Comparison of ENCODE assay signal across 8 cellular contexts in the genomic region with DNA sequence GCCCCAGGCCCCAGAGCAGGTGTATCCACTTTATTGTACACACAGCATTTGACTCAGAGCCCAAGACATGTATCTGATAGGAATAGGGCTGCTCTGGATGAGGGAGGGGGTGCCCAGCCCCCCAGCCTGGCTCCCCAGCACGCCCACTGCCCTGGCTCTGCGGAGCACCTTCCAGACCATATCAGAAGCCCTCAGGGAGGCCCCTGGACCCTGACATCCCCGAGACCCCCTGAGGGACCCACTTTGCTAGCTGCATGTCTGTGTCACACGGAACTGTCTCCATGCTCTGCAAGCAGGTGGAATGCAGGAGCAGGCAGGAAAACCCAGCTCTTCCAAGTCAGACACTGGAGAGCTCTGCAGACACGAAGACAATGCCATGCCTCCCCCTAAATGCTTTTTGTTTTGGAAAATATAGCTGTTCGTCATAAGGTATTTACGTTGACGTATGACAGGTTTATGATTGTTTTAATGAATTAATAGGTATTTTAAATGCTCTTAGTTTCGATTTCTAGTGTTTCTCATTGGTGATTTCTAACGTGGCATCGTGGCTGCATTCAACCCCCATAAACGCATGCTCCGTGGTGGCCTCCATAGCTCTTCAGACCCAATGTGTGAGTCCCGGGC.
DNase-seq lines count a peak whose midpoint lies in the region; ATAC-seq, FAIRE-seq and TF ChIP-seq lines count a peak whose summit lies in the region.

No MANE protein-coding gene starts in this region.

- H3K4me1 ChIP-seq in Loucy (ENCODE audit: insufficient read depth, low read length, poor library complexity, severe bottlenecking) (peaks cover 42% of the 10 kb centered on the region), duodenal mucosa (ENCODE audit: control insufficient read depth in 1 of 2, insufficient read depth in 2 of 2, low read length in 2 of 2) (peaks cover 7 to 11% of the 10 kb centered on the region in 2 donors), neural progenitor cell (no peaks in the 10 kb centered on the region)

- H2AFZ ChIP-seq in Loucy (ENCODE audit: low read length) (0 out of 2 replicates have a peak overlapping the region, but pooled peaks have one; percentile 37), neural progenitor cell (replicated peaks) (no peak overlapping the region)

- peaks cover 22% of the 10 kb centered on the region for H3K4me1 Mint-ChIP-seq in CD4-positive, alpha-beta T cell (ENCODE audit: low read depth)
- H3K4me1 Mint-ChIP-seq in neural progenitor cell = peaks cover 19% of the 10 kb centered on the region

- H3K4me2 ChIP-seq in Loucy (ENCODE audit: low read depth, low read length, poor library complexity, severe bottlenecking) (peak overlapping the region; percentile 72), neural progenitor cell (no peak overlapping the region)

- FAIRE-seq in HTR-8/SVneo (lab: Jason Lieb, UNC) = no peak

- H3K4me3 ChIP-seq in Loucy (ENCODE audit: low read length, poor library complexity, severe bottlenecking) (peak overlapping the region; percentile 82), duodenal mucosa (ENCODE audit: low read depth in 1 of 2, low read length in 2 of 2) (peak overlapping the region; percentile 57 to 74), neural progenitor cell (no peak overlapping the region)

- POLR2A ChIA-PET in CD4-positive, alpha-beta T cell (lab: Charles Lee) = interaction anchor here (0.6 to 3.4 kb wide), 5 partner anchors 93 to 442 kb away, joined by 3 to 114 read pairs (median 7); a partner anchor contains a TSS

- no peaks in the 10 kb centered on the region for H3K9me2 ChIP-seq in Loucy (replicated peaks; ENCODE audit: low read depth, low read length)

- CTCF ChIA-PET in CD4-positive, alpha-beta T cell (lab: Charles Lee) = interaction anchor here (0.7 to 2.4 kb wide), 5 partner anchors 15 to 140 kb away, joined by 3 to 19 read pairs (median 6); no protein-coding TSS in a partner anchor

- in situ Hi-C loops in GM13977 (cut with MboI; ENCODE audit: low pct_unique_long_range_greater_than_20kb, low sequenced_read_pairs, unreplicated experiment) = no loop called here

- H3K9ac ChIP-seq in Loucy (ENCODE audit: low read depth, low read length, poor library complexity, severe bottlenecking) = peak overlapping the region; percentile 93
- H3K9ac ChIP-seq in duodenal mucosa (ENCODE audit: low read depth in 1 of 2, low read length in 2 of 2) = peak overlapping the region in 1 of 2 donors; percentile 66
- H3K9ac ChIP-seq in neural progenitor cell = no peak overlapping the region

- H3K79me2 ChIP-seq in Loucy (ENCODE audit: insufficient read depth, low read length) (no peaks in the 10 kb centered on the region; the same call in 1 of the 2 replicates), neural progenitor cell (ENCODE audit: low read depth) (no peaks in the 10 kb centered on the region)

- no peaks in the 10 kb centered on the region for H3K9me3 Mint-ChIP-seq in CD4-positive, alpha-beta T cell
- peaks cover 23% of the 10 kb centered on the region for H3K9me3 Mint-ChIP-seq in neural progenitor cell

- H3F3A ChIP-seq in Loucy (ENCODE audit: low read depth) (peaks cover 5% of the 10 kb centered on the region; the same call in 1 of the 2 replicates), neural progenitor cell (ENCODE audit: low read depth) (no peaks in the 10 kb centered on the region)

- H3K36me3 Mint-ChIP-seq in CD4-positive, alpha-beta T cell (ENCODE audit: low read depth) = no peaks in the 10 kb centered on the region
- peaks cover 4% of the 10 kb centered on the region for H3K36me3 Mint-ChIP-seq in neural progenitor cell

- intact Hi-C loops in CD4-positive, alpha-beta T cell (cut with DNase I, micrococcal nuclease) = loop anchor here (1.0 to 10.0 kb wide), 6 partner anchors 94 to 440 kb away; a partner anchor contains a TSS

- peak overlapping the region; percentile 91 for H3K4me3 Mint-ChIP-seq in CD4-positive, alpha-beta T cell
- H3K4me3 Mint-ChIP-seq in neural progenitor cell = no peak overlapping the region

- H3K27ac Mint-ChIP-seq in CD4-positive, alpha-beta T cell = peak overlapping the region; percentile 93
- H3K27ac Mint-ChIP-seq in neural progenitor cell = peak overlapping the region; percentile 84

- TF ChIP-seq CTCF in CD4-positive, alpha-beta T cell (IDR thresholded peaks at IDR 0.05) = no peak
- no peak for TF ChIP-seq CTCF in Loucy (conservative IDR thresholded peaks at IDR 0.05; ENCODE audit: low read length)
- TF ChIP-seq CTCF in neural progenitor cell (IDR thresholded peaks at IDR 0.05) = no peak
- no peak for TF ChIP-seq CTCF in GM13977 (IDR thresholded peaks at IDR 0.05; ENCODE audit: extremely low read depth, insufficient read depth, missing control alignments)

- H3K36me3 ChIP-seq in Loucy (ENCODE audit: insufficient read depth, low read length) (no peaks in the 10 kb centered on the region), duodenal mucosa (ENCODE audit: control insufficient read depth in 1 of 2, insufficient read depth in 2 of 2, low read length in 2 of 2) (no peaks in the 10 kb centered on the region), neural progenitor cell (no peaks in the 10 kb centered on the region)

- ATAC-seq in CD4-positive, alpha-beta T cell (ENCODE audit: poor library complexity) = no peak

- H4K20me1 ChIP-seq in Loucy (ENCODE audit: insufficient read depth, low read length, poor library complexity, severe bottlenecking) = no peaks in the 10 kb centered on the region
- no peaks in the 10 kb centered on the region for H4K20me1 ChIP-seq in neural progenitor cell (ENCODE audit: low read depth)

- no peaks in the 10 kb centered on the region for H3K27me3 ChIP-seq in CD4-positive, alpha-beta T cell (ENCODE audit: control insufficient read depth, insufficient read depth, low read length)
- H3K27me3 ChIP-seq in Loucy (ENCODE audit: insufficient read depth, low read length, poor library complexity, severe bottlenecking) = no peaks in the 10 kb centered on the region
- no peaks in the 10 kb centered on the region for H3K27me3 ChIP-seq in duodenal mucosa (ENCODE audit: control insufficient read depth in 1 of 2, insufficient read depth in 2 of 2, low read length in 2 of 2)
- no peaks in the 10 kb centered on the region for H3K27me3 ChIP-seq in neural progenitor cell

- DNase-seq in CD4-positive, alpha-beta T cell = no peak
- DNase-seq in neural progenitor cell (ENCODE audit: low spot score) (no peak), GM13977 (ENCODE audit: low spot score) (no peak), HTR-8/SVneo (ENCODE audit: insufficient read length, low spot score) (no peak), iPS-NIHi11 (ENCODE audit: low spot score) (no peak), NCI-H1105 treated with DMSO at 0.1 percent for 48 hours (lab: John Stamatoyannopoulos, UW) (no peak)

- no peaks in the 10 kb centered on the region for H3K27me3 Mint-ChIP-seq in CD4-positive, alpha-beta T cell
- H3K27me3 Mint-ChIP-seq in neural progenitor cell (ENCODE audit: insufficient read depth, low read depth) = peaks cover 16% of the 10 kb centered on the region

- H3K27ac ChIP-seq in CD4-positive, alpha-beta T cell (ENCODE audit: low read depth, low read length) = peak overlapping the region; percentile 65
- H3K27ac ChIP-seq in duodenal mucosa (ENCODE audit: low read depth, low read length) (peak overlapping the region; percentile 71), neural progenitor cell (no peak overlapping the region)

- H3K9me3 ChIP-seq in CD4-positive, alpha-beta T cell (ENCODE audit: control insufficient read depth, low read length) = no peaks in the 10 kb centered on the region
- H3K9me3 ChIP-seq in Loucy (ENCODE audit: insufficient read depth, low read depth, low read length) (no peaks in the 10 kb centered on the region), duodenal mucosa (ENCODE audit: control insufficient read depth in 1 of 2, low read length in 2 of 2) (no peaks in the 10 kb centered on the region), neural progenitor cell (ENCODE audit: low read depth) (no peaks in the 10 kb centered on the region)
